ENCODE assay signal across 1 cellular context in the genomic region with DNA sequence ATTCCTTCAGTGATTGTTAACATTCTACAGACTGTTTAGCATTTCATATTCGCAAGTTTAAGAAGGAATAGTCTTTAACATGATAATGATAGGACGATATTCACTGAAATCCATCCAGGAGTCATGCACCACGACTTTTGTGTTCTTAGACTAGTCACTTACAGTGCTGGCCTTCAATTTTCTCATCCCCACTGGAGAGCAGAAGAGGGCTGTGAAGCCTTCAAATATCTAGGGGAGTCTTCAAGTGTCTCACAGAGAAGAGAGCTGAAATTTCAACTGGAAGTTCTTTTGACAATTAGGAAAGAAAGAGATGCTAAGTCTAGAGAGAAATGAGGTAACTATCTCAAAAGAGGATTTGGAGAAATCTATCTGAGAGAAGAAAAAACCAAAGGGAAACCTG.
TF ChIP-seq lines count a peak whose summit lies in the region.

No MANE protein-coding gene starts in this region.

TF ChIP-seq in GM23338, 12 proteins besides CTCF, POLR2A, EP300 and RAD21:
- peak; percentile 71; the same call in 1 of the 2 replicates for TF ChIP-seq ZNF462 (CRISPR knock-in tag; IDR thresholded peaks at IDR 0.05)
- no peak for TF ChIP-seq ZNF331 (CRISPR knock-in tag; IDR thresholded peaks at IDR 0.05; ENCODE audit: low read depth)
- no peak for TF ChIP-seq JUNB (IDR thresholded peaks at IDR 0.05; ENCODE audit: unreplicated experiment)
- no peak for TF ChIP-seq ZNF114 (CRISPR knock-in tag; IDR thresholded peaks at IDR 0.05)
- TF ChIP-seq ETS1 (IDR thresholded peaks at IDR 0.05): no peak
- no peak for TF ChIP-seq STAT1 (IDR thresholded peaks at IDR 0.05; ENCODE audit: unreplicated experiment)
- TF ChIP-seq REST (IDR thresholded peaks at IDR 0.05; ENCODE audit: unreplicated experiment): no peak
